8 cellular contexts compared by ENCODE assay signal in genomic region chr3:36700537-36701248, GRCh38.
DNase-seq lines count a peak whose midpoint lies in the region; ATAC-seq and TF ChIP-seq lines count a peak whose summit lies in the region.

No MANE protein-coding gene starts in this region.

- no peaks in the 10 kb centered on the region for H3K9me3 Mint-ChIP-seq in activated naive CD4-positive, alpha-beta T cell treated with anti-CD3 and anti-CD28 coated beads for 36 hours

- no peaks in the 10 kb centered on the region for H3K36me3 ChIP-seq in psoas muscle (ENCODE audit: insufficient read depth in 1 of 2, low read depth in 1 of 2)

- ATAC-seq in GM21526 (IDR thresholded peaks at IDR 0.05; ENCODE audit: low FRiP score, unreplicated experiment): peak; percentile 92
- ATAC-seq in psoas muscle: peak in 3 of 4 donors; percentile 53 to 66 (median 54)

- H3K27ac ChIP-seq in psoas muscle: no peak overlapping the region

- intact Hi-C loops in activated naive CD4-positive, alpha-beta T cell treated with anti-CD3 and anti-CD28 coated beads for 36 hours (cut with micrococcal nuclease): loop anchor here (1.0 kb wide), 2 partner anchors 292 to 734 kb away; no protein-coding TSS in a partner anchor
- intact Hi-C loops in head of caudate nucleus (cut with DNase I) (loop anchor here (5.0 kb wide), 1 partner anchor 733 kb away; no protein-coding TSS in a partner anchor), psoas muscle (cut with DNase I) (loop anchor here (2.0 to 10.0 kb wide), 3 partner anchors 566 to 738 kb away; no protein-coding TSS in a partner anchor), lower leg skin (cut with DNase I; ENCODE audit: low total_unique reads) (no loop called here)

- no peak overlapping the region for H3K4me3 ChIP-seq in psoas muscle
- H3K4me3 ChIP-seq in lower leg skin (ENCODE audit: low read depth, poor library complexity, severe bottlenecking): no peak overlapping the region

- no peak for TF ChIP-seq POLR2A in lower leg skin (IDR thresholded peaks at IDR 0.05)

- no peaks in the 10 kb centered on the region for H3K27me3 ChIP-seq in psoas muscle (ENCODE audit: insufficient read depth in 3 of 3, low read length in 2 of 3)

- no peak overlapping the region for H3K27ac Mint-ChIP-seq in activated naive CD4-positive, alpha-beta T cell treated with anti-CD3 and anti-CD28 coated beads for 36 hours

- no peaks in the 10 kb centered on the region for H3K4me1 ChIP-seq in psoas muscle

- H3K27me3 Mint-ChIP-seq in activated naive CD4-positive, alpha-beta T cell treated with anti-CD3 and anti-CD28 coated beads for 36 hours (ENCODE audit: low read depth): no peaks in the 10 kb centered on the region

- DNase-seq in GDM1 (lab: John Stamatoyannopoulos, UW): peak; percentile 42
- peak; percentile 34 for DNase-seq in HS-5 (ENCODE audit: low read depth)
- peak; percentile 29 for DNase-seq in NCI-H82 treated with DMSO at 0.1 percent for 48 hours (lab: John Stamatoyannopoulos, UW; ENCODE audit: unreplicated experiment)
- peak; percentile 66 for DNase-seq in activated naive CD4-positive, alpha-beta T cell treated with anti-CD3 and anti-CD28 coated beads for 36 hours
- DNase-seq in head of caudate nucleus: peak; percentile 50 to 82 (median 67)
- DNase-seq in psoas muscle: peak; percentile 44 to 70
- DNase-seq in lower leg skin (ENCODE audit: low spot score in 2 of 2): no peak

- H3K36me3 Mint-ChIP-seq in activated naive CD4-positive, alpha-beta T cell treated with anti-CD3 and anti-CD28 coated beads for 36 hours (ENCODE audit: low read depth): no peaks in the 10 kb centered on the region

- no peaks in the 10 kb centered on the region for H3K4me1 Mint-ChIP-seq in activated naive CD4-positive, alpha-beta T cell treated with anti-CD3 and anti-CD28 coated beads for 36 hours (ENCODE audit: low read depth)

- TF ChIP-seq CTCF in psoas muscle (IDR thresholded peaks at IDR 0.05) (peak; percentile 59), lower leg skin (IDR thresholded peaks at IDR 0.05) (no peak)

- CTCF ChIA-PET in activated naive CD4-positive, alpha-beta T cell treated with anti-CD3 and anti-CD28 coated beads for 36 hours (lab: Charles Lee): interaction anchor here (0.5 to 1.0 kb wide), 2 partner anchors 93 to 259 kb away, joined by 3 read pairs; no protein-coding TSS in a partner anchor

- 2 to 5% (median 4%) methylated on average over 3 of the region's 3 CpGs for WGBS in psoas muscle, 3 donors
- 4 to 11% methylated on average over 3 of the region's 3 CpGs for WGBS in lower leg skin, 2 donors

- H3K4me3 Mint-ChIP-seq in activated naive CD4-positive, alpha-beta T cell treated with anti-CD3 and anti-CD28 coated beads for 36 hours: no peak overlapping the region

- H3K9me3 ChIP-seq in psoas muscle: no peaks in the 10 kb centered on the region

Comparison
In these comparisons a context has a peak if more than half of its experiments do, and no peak if none do; other contexts are left out.
1. DNase-seq: peak in GDM1 (single experiment), HS-5 (single experiment), NCI-H82 treated with DMSO at 0.1 percent for 48 hours (single experiment), activated naive CD4-positive, alpha-beta T cell treated with anti-CD3 and anti-CD28 coated beads for 36 hours (single experiment), head of caudate nucleus (42 of 42) and psoas muscle (2 of 2); none in lower leg skin (0 of 2).